In genomic region chr1:205775015-205775716, GRCh38 we compare ENCODE assay signal across 1 cellular context.
TF ChIP-seq lines count a peak whose summit lies in the region.

RAB29 (minus strand) TSS chr1:205775482; CDS start chr1:205774956, 526 bp downstream.

TF ChIP-seq in HepG2, 621 proteins besides CTCF, POLR2A, EP300 and RAD21 (continued from another document and continues in another):
- TF ChIP-seq MTERF4 (CRISPR knock-in tag; IDR thresholded peaks at IDR 0.05) (no peak), SATB2 (CRISPR knock-in tag; IDR thresholded peaks at IDR 0.05) (no peak), HES4 (CRISPR knock-in tag; IDR thresholded peaks at IDR 0.05; ENCODE audit: borderline replicate concordance) (no peak), ZNF33B (CRISPR knock-in tag; IDR thresholded peaks at IDR 0.05) (no peak), HDAC6 (IDR thresholded peaks at IDR 0.05; ENCODE audit: low read depth, low read length) (no peak), KLF15 (CRISPR knock-in tag; IDR thresholded peaks at IDR 0.05; ENCODE audit: borderline replicate concordance) (no peak), BCL6 (CRISPR knock-in tag; IDR thresholded peaks at IDR 0.05) (no peak), RFX3 (CRISPR knock-in tag; IDR thresholded peaks at IDR 0.05) (no peak), ZNF275 (CRISPR knock-in tag; IDR thresholded peaks at IDR 0.05; ENCODE audit: borderline replicate concordance) (no peak; the same call in 1 of the 2 replicates), NFKBIZ (CRISPR knock-in tag; IDR thresholded peaks at IDR 0.05) (no peak), IRF9 (CRISPR knock-in tag; IDR thresholded peaks at IDR 0.05; ENCODE audit: borderline replicate concordance) (no peak), CERS6 (CRISPR knock-in tag; IDR thresholded peaks at IDR 0.05) (no peak), ZNF670 (CRISPR knock-in tag; IDR thresholded peaks at IDR 0.05; ENCODE audit: borderline replicate concordance) (no peak), ZNF577 (CRISPR knock-in tag; IDR thresholded peaks at IDR 0.05; ENCODE audit: borderline replicate concordance, low read depth) (no peak), KLF13 (CRISPR knock-in tag; IDR thresholded peaks at IDR 0.05) (no peak), CSRNP2 (CRISPR knock-in tag; conservative IDR thresholded peaks at IDR 0.05; ENCODE audit: low read depth) (no peak), PBX2 (CRISPR knock-in tag; IDR thresholded peaks at IDR 0.05) (no peak), ZNF496 (CRISPR knock-in tag; IDR thresholded peaks at IDR 0.05; ENCODE audit: insufficient replicate concordance) (no peak), HNRNPUL1 (IDR thresholded peaks at IDR 0.05; ENCODE audit: low read depth, low read length) (no peak), CREM (IDR thresholded peaks at IDR 0.05) (peak; percentile 88), CREM (CRISPR knock-in tag; IDR thresholded peaks at IDR 0.05) (no peak), STAG1 (CRISPR knock-in tag; IDR thresholded peaks at IDR 0.05) (no peak), SRSF4 (IDR thresholded peaks at IDR 0.05; ENCODE audit: low read depth, low read length, poor library complexity, severe bottlenecking) (no peak), RFX5 (IDR thresholded peaks at IDR 0.05; ENCODE audit: low read depth, low read length) (no peak), ZNF549 (CRISPR knock-in tag; IDR thresholded peaks at IDR 0.05) (no peak), ZNF274 (CRISPR knock-in tag; IDR thresholded peaks at IDR 0.05) (no peak), RARA (CRISPR knock-in tag; IDR thresholded peaks at IDR 0.05) (no peak), PBX3 (CRISPR knock-in tag; IDR thresholded peaks at IDR 0.05; ENCODE audit: borderline replicate concordance) (no peak), SRY (CRISPR knock-in tag; IDR thresholded peaks at IDR 0.05) (no peak), MAZ (IDR thresholded peaks at IDR 0.05; ENCODE audit: borderline replicate concordance, low read depth, low read length) (no peak), MAZ (CRISPR knock-in tag; IDR thresholded peaks at IDR 0.05; ENCODE audit: low read depth) (no peak), KAT7 (CRISPR knock-in tag; IDR thresholded peaks at IDR 0.05; ENCODE audit: borderline replicate concordance) (no peak), ZNF883 (CRISPR knock-in tag; IDR thresholded peaks at IDR 0.05; ENCODE audit: not compliant biosample characterization) (no peak), YY1 (IDR thresholded peaks at IDR 0.05; ENCODE audit: insufficient read depth, insufficient replicate concordance, low read depth, low read length) (no peak), TCF12 (IDR thresholded peaks at IDR 0.05) (no peak), TCF12 (CRISPR knock-in tag; IDR thresholded peaks at IDR 0.05) (no peak), SUZ12 (IDR thresholded peaks at IDR 0.05; ENCODE audit: low read depth, low read length) (peak; percentile 96), ARNT (IDR thresholded peaks at IDR 0.05) (no peak), SIX1 (CRISPR knock-in tag; IDR thresholded peaks at IDR 0.05; ENCODE audit: borderline replicate concordance) (no peak), ZNF557 (CRISPR knock-in tag; IDR thresholded peaks at IDR 0.05) (no peak), ZNF644 (CRISPR knock-in tag; IDR thresholded peaks at IDR 0.05; ENCODE audit: low read depth) (no peak), ZNF138 (CRISPR knock-in tag; IDR thresholded peaks at IDR 0.05; ENCODE audit: low read depth) (no peak), ZNF550 (CRISPR knock-in tag; IDR thresholded peaks at IDR 0.05; ENCODE audit: borderline replicate concordance) (no peak), NFE2L1 (CRISPR knock-in tag; IDR thresholded peaks at IDR 0.05; ENCODE audit: borderline replicate concordance) (no peak), ZNF552 (CRISPR knock-in tag; IDR thresholded peaks at IDR 0.05; ENCODE audit: borderline replicate concordance) (no peak), ZFP41 (CRISPR knock-in tag; IDR thresholded peaks at IDR 0.05; ENCODE audit: borderline replicate concordance) (no peak), SKI (IDR thresholded peaks at IDR 0.05; ENCODE audit: partially characterized antibody) (no peak), ELF1 (CRISPR knock-in tag; IDR thresholded peaks at IDR 0.05) (peak; percentile 46; the same call in 1 of the 2 replicates), HNF4A (CRISPR knock-in tag; IDR thresholded peaks at IDR 0.05) (peak; percentile 39; the same call in 1 of the 2 replicates), DMAP1 (CRISPR knock-in tag; IDR thresholded peaks at IDR 0.05) (peak; percentile 19; the same call in 1 of the 2 replicates), FOXA1 (IDR thresholded peaks at IDR 0.05) (no peak), FOXA1 (CRISPR knock-in tag; IDR thresholded peaks at IDR 0.05) (no peak), ZNF362 (CRISPR knock-in tag; IDR thresholded peaks at IDR 0.05; ENCODE audit: borderline replicate concordance) (no peak), FOXK1 (CRISPR knock-in tag; IDR thresholded peaks at IDR 0.05; ENCODE audit: borderline replicate concordance, low read depth) (peak; percentile 44; the same call in 1 of the 2 replicates), SRSF1 (optimal IDR thresholded peaks at IDR 0.05; ENCODE audit: low read depth, low read length) (no peak), ZNF749 (CRISPR knock-in tag; IDR thresholded peaks at IDR 0.05; ENCODE audit: borderline replicate concordance) (no peak), ZNF720 (CRISPR knock-in tag; IDR thresholded peaks at IDR 0.05) (no peak), GATAD2A (CRISPR knock-in tag; IDR thresholded peaks at IDR 0.05) (no peak), THAP8 (CRISPR knock-in tag; IDR thresholded peaks at IDR 0.05; ENCODE audit: borderline replicate concordance) (no peak), ZNF33A (CRISPR knock-in tag; IDR thresholded peaks at IDR 0.05; ENCODE audit: borderline replicate concordance) (no peak), NR2F2 (IDR thresholded peaks at IDR 0.05; ENCODE audit: borderline replicate concordance, low read depth) (no peak), NPAS2 (CRISPR knock-in tag; IDR thresholded peaks at IDR 0.05; ENCODE audit: borderline replicate concordance) (no peak), ZBTB26 (CRISPR knock-in tag; IDR thresholded peaks at IDR 0.05; ENCODE audit: borderline replicate concordance) (0 out of 2 replicates have a peak, but pooled peaks have one; percentile 13), ATF7 (IDR thresholded peaks at IDR 0.05) (no peak), ATF7 (CRISPR knock-in tag; IDR thresholded peaks at IDR 0.05) (0 out of 2 replicates have a peak, but pooled peaks have one; percentile 6), ZNF598 (CRISPR knock-in tag; IDR thresholded peaks at IDR 0.05; ENCODE audit: borderline replicate concordance) (0 out of 2 replicates have a peak, but pooled peaks have one; percentile 57), ETS1 (CRISPR knock-in tag; IDR thresholded peaks at IDR 0.05) (no peak)
